Comparison of ENCODE assay signal across 1 cellular context in the genomic region with DNA sequence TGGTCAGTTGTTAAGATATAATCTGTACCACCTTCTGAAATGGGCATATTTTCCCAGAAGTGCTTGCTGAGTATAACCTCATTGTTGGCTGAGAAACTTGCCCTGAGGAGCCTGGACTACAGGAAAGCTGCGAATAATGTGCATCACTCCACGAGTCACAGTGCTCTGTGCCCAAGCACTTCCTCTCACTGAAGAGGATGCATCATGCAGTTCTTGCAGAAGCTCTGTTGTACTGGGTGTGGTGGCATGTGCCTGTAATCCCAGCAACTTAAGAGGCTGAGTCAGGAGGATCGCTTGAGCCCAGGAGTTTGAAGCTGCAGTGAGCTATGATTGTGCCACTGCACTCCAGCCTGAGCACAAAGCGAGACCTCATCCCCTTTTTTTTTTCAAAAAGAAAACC.
TF ChIP-seq lines count a peak whose summit lies in the region.

No MANE protein-coding gene starts in this region.

TF ChIP-seq in IMR-90, 13 proteins besides CTCF, POLR2A, EP300 and RAD21:
- TF ChIP-seq CHD1 (IDR thresholded peaks at IDR 0.05; ENCODE audit: low read depth, low read length) (no peak), FOS (IDR thresholded peaks at IDR 0.05; ENCODE audit: low read depth, low read length) (no peak), RFX5 (IDR thresholded peaks at IDR 0.05; ENCODE audit: low read depth, low read length) (no peak), BHLHE40 (IDR thresholded peaks at IDR 0.05; ENCODE audit: low read depth, low read length) (peak; percentile 52), SMC3 (IDR thresholded peaks at IDR 0.05; ENCODE audit: low read depth, low read length) (no peak)
- TF ChIP-seq, protein P1, sequence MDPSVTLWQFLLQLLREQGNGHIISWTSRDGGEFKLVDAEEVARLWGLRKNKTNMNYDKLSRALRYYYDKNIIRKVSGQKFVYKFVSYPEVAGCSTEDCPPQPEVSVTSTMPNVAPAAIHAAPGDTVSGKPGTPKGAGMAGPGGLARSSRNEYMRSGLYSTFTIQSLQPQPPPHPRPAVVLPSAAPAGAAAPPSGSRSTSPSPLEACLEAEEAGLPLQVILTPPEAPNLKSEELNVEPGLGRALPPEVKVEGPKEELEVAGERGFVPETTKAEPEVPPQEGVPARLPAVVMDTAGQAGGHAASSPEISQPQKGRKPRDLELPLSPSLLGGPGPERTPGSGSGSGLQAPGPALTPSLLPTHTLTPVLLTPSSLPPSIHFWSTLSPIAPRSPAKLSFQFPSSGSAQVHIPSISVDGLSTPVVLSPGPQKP (IDR thresholded peaks at IDR 0.05; ENCODE audit: borderline replicate concordance, low read depth, low read length): no peak
TF ChIP-seq in IMR-90: peak in this region for 1.
